In the genomic region with DNA sequence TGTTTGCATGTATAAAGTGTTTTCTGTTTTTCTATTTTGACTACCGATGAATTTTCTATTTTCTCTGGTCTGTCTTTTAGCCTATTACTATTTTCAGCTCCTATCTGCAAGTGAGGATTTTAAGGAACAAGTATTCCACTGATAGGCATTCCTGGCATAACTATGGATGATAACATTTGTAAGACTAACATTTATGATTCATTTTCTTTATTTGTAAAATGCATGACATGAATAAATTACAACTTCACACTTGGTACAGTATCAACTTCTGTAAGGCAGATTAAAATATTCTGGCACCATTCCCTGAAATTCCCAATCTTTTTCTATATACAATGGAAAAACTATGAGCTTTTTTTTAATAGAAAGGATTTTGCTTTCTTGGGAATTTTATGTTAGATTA, we compare ENCODE assay signal across 15 cellular contexts.
"Had no signal": no experiment of that assay in that cellular context is flagged by ENCODE, and none has a peak within 500 bp of the region (broad histone marks: within the 10 kb centered on the region; RNA-seq: fewer than 3 reads in every experiment).

No MANE protein-coding gene starts in this region.

- H3K4me3 ChIP-seq: gastroesophageal sphincter, lung, thyroid gland had no signal

- H3K27ac Mint-ChIP-seq: activated T-cell treated with anti-CD3 and anti-CD28 coated beads, Interleukin-2, amount 50 U/mL, for 24 hours; stimulated activated memory B cell treated with anti-CD40 and anti-IgM and Interleukin-4, amounts not matched to agents 10 μg/mL and 1 μg/mL and 100 μg/mL, for 72 hours had no signal

- H2AFZ ChIP-seq: parathyroid adenoma had no signal

- H3K4me1 Mint-ChIP-seq: central memory CD8-positive, alpha-beta T cell had no signal

- H3K4me3 Mint-ChIP-seq: activated T-cell treated with anti-CD3 and anti-CD28 coated beads, Interleukin-2, amount 50 U/mL, for 24 hours; central memory CD8-positive, alpha-beta T cell; stimulated activated memory B cell treated with anti-CD40 and anti-IgM and Interleukin-4, amounts not matched to agents 10 μg/mL and 1 μg/mL and 100 μg/mL, for 72 hours had no signal

- ATAC-seq: gastroesophageal sphincter; naive thymus-derived CD8-positive, alpha-beta T cell; stimulated activated memory B cell treated with anti-CD40 and anti-IgM and Interleukin-4, amounts not matched to agents 10 μg/mL and 1 μg/mL and 100 μg/mL, for 72 hours had no signal

- H3K79me2 ChIP-seq: parathyroid adenoma had no signal

- H3K36me3 ChIP-seq: gastroesophageal sphincter, neutrophil, thyroid gland had no signal

- H3K9me3 ChIP-seq: neutrophil, thyroid gland had no signal

- H3K27ac ChIP-seq: gastroesophageal sphincter, neutrophil, parathyroid adenoma, thyroid gland had no signal

- H3K9ac ChIP-seq: parathyroid adenoma had no signal

- H3K27me3 ChIP-seq: gastroesophageal sphincter, neutrophil, thyroid gland had no signal

- DNase-seq: activated CD4-positive, alpha-beta T cell treated with anti-CD3 and anti-CD28 coated beads, Interleukin-2, amount 50 U/mL, for 48 hours; activated CD4-positive, CD25-positive, alpha-beta regulatory T cell treated with anti-CD3 and anti-CD28 coated beads, Interleukin-2, amount 50 U/mL, for 72 hours; activated naive CD4-positive, alpha-beta T cell treated with anti-CD3 and anti-CD28 coated beads, Interleukin-2, amount 50 U/mL, for 16 hours; activated T-cell treated with anti-CD3 and anti-CD28 coated beads, Interleukin-2, amount 50 U/mL, for 24 hours; cortex of kidney; effector CD8-positive, alpha-beta T cell; islet precursor cell; naive thymus-derived CD8-positive, alpha-beta T cell; thyroid gland had no signal

- H3K4me1 ChIP-seq: parathyroid adenoma, thyroid gland had no signal

- H3K27me3 Mint-ChIP-seq: activated T-cell treated with anti-CD3 and anti-CD28 coated beads, Interleukin-2, amount 50 U/mL, for 24 hours; naive thymus-derived CD8-positive, alpha-beta T cell; stimulated activated memory B cell treated with anti-CD40 and anti-IgM and Interleukin-4, amounts not matched to agents 10 μg/mL and 1 μg/mL and 100 μg/mL, for 72 hours had no signal
